In genomic region chr1:10108948-10109347, GRCh38 we compare ENCODE assay signal across 16 cellular contexts.
A peak's percentile ranks its signal among the peaks of the same experiment; 100 is the strongest.
DNase-seq lines count a peak whose midpoint lies in the region; ATAC-seq, FAIRE-seq and TF ChIP-seq lines count a peak whose summit lies in the region.
"Had no signal": no experiment of that assay in that cellular context is flagged by ENCODE, and none has a peak within 500 bp of the region (broad histone marks: within the 10 kb centered on the region; RNA-seq: fewer than 3 reads in every experiment).

No MANE protein-coding gene starts in this region.

- no peak for FAIRE-seq in endothelial cell of umbilical vein (lab: Jason Lieb, UNC)

- H3K9me3 ChIP-seq in IMR-90 (ENCODE audit: control insufficient read depth, insufficient read depth, low read length) = no peaks in the 10 kb centered on the region
- H3K9me3 ChIP-seq in endothelial cell of umbilical vein (replicated peaks; ENCODE audit: control insufficient read depth, insufficient read depth, low read length) = no peaks in the 10 kb centered on the region
- no peaks in the 10 kb centered on the region for H3K9me3 ChIP-seq in stomach smooth muscle (ENCODE audit: control insufficient read depth in 2 of 2, low read length in 2 of 2)

- DNase-seq in IMR-90 (no peak), endothelial cell of umbilical vein (ENCODE audit: low read depth, low spot score) (no peak), mesothelial cell of epicardium (ENCODE audit: low spot score in 2 of 2, unreplicated experiment in 2 of 2) (no peak), OCI-M1 (lab: John Stamatoyannopoulos, UW) (no peak)
- no peak for DNase-seq in activated T-cell treated with anti-CD3 and anti-CD28 coated beads, Interleukin-2, amount 50 U/mL, for 48 hours
- DNase-seq: activated CD4-positive, alpha-beta T cell treated with anti-CD3 and anti-CD28 coated beads for 4 hours; amniotic stem cell; effector CD4-positive, alpha-beta T cell; foreskin melanocyte; natural killer cell; NCI-H1105 treated with DMSO at 0.1 percent for 48 hours; NCI-H446 had no signal

- peaks cover 34% of the 10 kb centered on the region for H3K4me1 Mint-ChIP-seq in mesothelial cell of epicardium

- H3K23ac ChIP-seq in IMR-90 (ENCODE audit: low read depth, low read length) = peak overlapping the region; percentile 51; the same call in 1 of the 2 replicates

- CTCF ChIA-PET in IMR-90 (lab: Yijun Ruan, JAX) = no interaction called here
- CTCF ChIA-PET in endothelial cell of umbilical vein (lab: Charles Lee) = interaction anchor here (0.6 kb wide), 1 partner anchor 11 kb away, joined by 3 read pairs; no protein-coding TSS in a partner anchor

- H3K36me3 ChIP-seq in IMR-90 (ENCODE audit: control insufficient read depth, insufficient read depth, low read length) (peaks cover 25% of the 10 kb centered on the region), endothelial cell of umbilical vein (ENCODE audit: control insufficient read depth in 2 of 2, extremely low read depth in 1 of 2, insufficient read depth in 2 of 2, low read length in 2 of 2) (peaks cover 4 to 6% of the 10 kb centered on the region in 2 experiments), stomach smooth muscle (ENCODE audit: control insufficient read depth in 2 of 2, insufficient read depth in 2 of 2, low read length in 2 of 2) (peaks cover 22 to 31% of the 10 kb centered on the region in 2 donors)

- dilution Hi-C loops in IMR-90 (cut with HindIII; ENCODE audit: low sequenced_read_pairs, unreplicated experiment) = no loop called here
- dilution Hi-C loops in endothelial cell of umbilical vein (cut with MboI; ENCODE audit: extremely low pct_ligation_motif_present, low sequenced_read_pairs) = no loop called here

- TF ChIP-seq POLR2A in IMR-90 (IDR thresholded peaks at IDR 0.05; ENCODE audit: low read depth, low read length) (no peak), endothelial cell of umbilical vein (IDR thresholded peaks at IDR 0.05; ENCODE audit: low read depth, low read length) (no peak)

- H4K91ac ChIP-seq in IMR-90 (ENCODE audit: insufficient read depth, low read depth, low read length) = no peak overlapping the region

- H3K4me3 ChIP-seq in IMR-90 (ENCODE audit: insufficient read depth, low read depth, low read length) = no peak overlapping the region
- H3K4me3 ChIP-seq in endothelial cell of umbilical vein (replicated peaks in 1 of 3; ENCODE audit: insufficient read depth in 1 of 3, low read depth in 1 of 3, low read length in 3 of 3) = no peak overlapping the region
- H3K4me3 ChIP-seq in stomach smooth muscle (ENCODE audit: low read length in 2 of 2) = peak overlapping the region; percentile 29 to 44

- no peak overlapping the region for H2AK9ac ChIP-seq in IMR-90 (replicated peaks; ENCODE audit: low read depth, low read length, poor library complexity)

- H3K27me3 ChIP-seq in IMR-90 (ENCODE audit: control insufficient read depth, insufficient read depth, low read length) (no peaks in the 10 kb centered on the region), endothelial cell of umbilical vein (ENCODE audit: control insufficient read depth in 2 of 2, insufficient read depth in 2 of 2, low read length in 2 of 2) (no peaks in the 10 kb centered on the region), stomach smooth muscle (ENCODE audit: control insufficient read depth in 1 of 2, insufficient read depth in 2 of 2, low read length in 2 of 2) (no peaks in the 10 kb centered on the region)

- H3K27ac Mint-ChIP-seq in mesothelial cell of epicardium = peak overlapping the region; percentile 84
- H3K27ac Mint-ChIP-seq: IgD-negative memory B cell, natural killer cell had no signal

- H2BK120ac ChIP-seq in IMR-90 (ENCODE audit: low read depth, low read length) = peak overlapping the region; percentile 49

- intact Hi-C loops in IMR-90 (cut with micrococcal nuclease) = no loop called here
- intact Hi-C loops in endothelial cell of umbilical vein (cut with micrococcal nuclease) = loop anchor here (1.0 kb wide), 2 partner anchors 42 to 76 kb away; no protein-coding TSS in a partner anchor

- no peaks in the 10 kb centered on the region for H3K27me3 Mint-ChIP-seq in mesothelial cell of epicardium (ENCODE audit: low read depth)
- H3K27me3 Mint-ChIP-seq: IgD-negative memory B cell had no signal

- 100% methylated on average over 2 of the region's 7 CpGs; no CpG with 5 or more reads in 1 of the 2 experiments for WGBS in IMR-90 (ENCODE audit: extremely low coverage in 2 of 2, insufficient read length in 1 of 2), 2 experiments

- ATAC-seq in IMR-90 (ENCODE audit: low read depth) (no peak), GM19324 (IDR thresholded peaks at IDR 0.05; ENCODE audit: low FRiP score, unreplicated experiment) (no peak), HG02798 (IDR thresholded peaks at IDR 0.05; ENCODE audit: poor library complexity, unreplicated experiment) (no peak)
- ATAC-seq: natural killer cell had no signal

- H3K27ac ChIP-seq in IMR-90 (ENCODE audit: insufficient read depth, low read length) = no peak overlapping the region
- peak overlapping the region; percentile 92 for H3K27ac ChIP-seq in endothelial cell of umbilical vein (ENCODE audit: insufficient read depth, low read depth, low read length)
- peak overlapping the region; percentile 61 for H3K27ac ChIP-seq in stomach smooth muscle (ENCODE audit: low read length)

- peak overlapping the region; percentile 75; the same call in 1 of the 2 replicates for H2AK5ac ChIP-seq in IMR-90 (ENCODE audit: low read depth, low read length)

- peak overlapping the region; percentile 63 for H3K14ac ChIP-seq in IMR-90 (replicated peaks; ENCODE audit: low read depth, low read length)

- H3K4me2 ChIP-seq in IMR-90 (ENCODE audit: low read depth, low read length) (no peak overlapping the region), endothelial cell of umbilical vein (ENCODE audit: insufficient read depth, low read length) (peak overlapping the region; percentile 72)

- peak overlapping the region; percentile 50; the same call in 1 of the 2 replicates for H2BK20ac ChIP-seq in IMR-90 (ENCODE audit: low read depth, low read length)

- no TSS peak for BruUV-seq in IMR-90 (replicated peaks; lab: Mats Ljungman, UMichigan)
- BruUV-seq in endothelial cell of umbilical vein (replicated peaks; lab: Mats Ljungman, UMichigan) = no TSS peak

- H4K5ac ChIP-seq in IMR-90 (ENCODE audit: low read depth, low read length) = no peak overlapping the region

- H2AFZ ChIP-seq in IMR-90 (replicated peaks; ENCODE audit: low read length, poor library complexity) = no peak overlapping the region
- no peak overlapping the region for H2AFZ ChIP-seq in endothelial cell of umbilical vein (ENCODE audit: low read depth, low read length)

- peaks cover 21% of the 10 kb centered on the region for H4K20me1 ChIP-seq in IMR-90 (ENCODE audit: insufficient read depth, low read length)
- H4K20me1 ChIP-seq in endothelial cell of umbilical vein (replicated peaks; ENCODE audit: control insufficient read depth, extremely low read depth, insufficient read depth, low read length) = no peaks in the 10 kb centered on the region

- H3K36me3 Mint-ChIP-seq in mesothelial cell of epicardium = peaks cover 30% of the 10 kb centered on the region

- no peaks in the 10 kb centered on the region for H3K9me3 Mint-ChIP-seq in mesothelial cell of epicardium
- H3K9me3 Mint-ChIP-seq: IgD-negative memory B cell, natural killer cell had no signal

- H3K9me1 ChIP-seq in IMR-90 (ENCODE audit: insufficient read depth, low read length) = peaks cover 27% of the 10 kb centered on the region
- no peaks in the 10 kb centered on the region for H3K9me1 ChIP-seq in endothelial cell of umbilical vein (replicated peaks; ENCODE audit: control insufficient read depth, extremely low read depth, insufficient read depth, low read length)

- POLR2A ChIA-PET in IMR-90 (lab: Charles Lee; ENCODE audit: unreplicated experiment) = no interaction called here
- POLR2A ChIA-PET in endothelial cell of umbilical vein (lab: Charles Lee) = no interaction called here

- no peak overlapping the region for H2BK5ac ChIP-seq in IMR-90 (ENCODE audit: low read depth, low read length, poor library complexity, severe bottlenecking)

- peak overlapping the region in 1 of 2 experiments; percentile 32; a peak in 1 of 4 replicates for H4K8ac ChIP-seq in IMR-90 (ENCODE audit: low read depth in 2 of 2, low read length in 2 of 2)

- peaks cover 25 to 45% of the 10 kb centered on the region in 2 experiments for H3K79me1 ChIP-seq in IMR-90 (ENCODE audit: low read depth in 1 of 2, low read length in 2 of 2)

- no peak overlapping the region for H3K4me3 Mint-ChIP-seq in mesothelial cell of epicardium
- H3K4me3 Mint-ChIP-seq: IgD-negative memory B cell, natural killer cell had no signal

- no peak overlapping the region for H2BK15ac ChIP-seq in IMR-90 (ENCODE audit: low read depth, low read length)

- H3K4me1 ChIP-seq in IMR-90 (ENCODE audit: control insufficient read depth, insufficient read depth, low read length) = peaks cover 5% of the 10 kb centered on the region
- H3K4me1 ChIP-seq in endothelial cell of umbilical vein (ENCODE audit: control insufficient read depth, extremely low read depth, insufficient read depth, low read length) = peaks cover 23% of the 10 kb centered on the region
- H3K4me1 ChIP-seq in stomach smooth muscle (ENCODE audit: control insufficient read depth, insufficient read depth, low read length) = peaks cover 12% of the 10 kb centered on the region

- no peak overlapping the region for H3K18ac ChIP-seq in IMR-90 (ENCODE audit: low read depth, low read length)

- TF ChIP-seq CTCF in IMR-90 (conservative IDR thresholded peaks at IDR 0.05; ENCODE audit: low read depth, low read length) (no peak), endothelial cell of umbilical vein (IDR thresholded peaks at IDR 0.05; ENCODE audit: extremely low read depth in 1 of 2, insufficient read depth in 1 of 2, low read depth in 1 of 2, low read length in 2 of 2) (no peak), mesothelial cell of epicardium (IDR thresholded peaks at IDR 0.05; ENCODE audit: unreplicated experiment) (no peak)

- no peaks in the 10 kb centered on the region for H3K79me2 ChIP-seq in endothelial cell of umbilical vein (ENCODE audit: control insufficient read depth, insufficient read depth, low read length)

- in situ Hi-C loops in IMR-90 (cut with MboI; ENCODE audit: low sequenced_read_pairs) = no loop called here

- no peak overlapping the region for H3K56ac ChIP-seq in IMR-90 (ENCODE audit: extremely low read depth, insufficient read depth, low read length)

- no peak overlapping the region for H3K9ac ChIP-seq in IMR-90 (ENCODE audit: low read depth, low read length)
- H3K9ac ChIP-seq in endothelial cell of umbilical vein (replicated peaks; ENCODE audit: extremely low read depth, insufficient read depth, low read length) = peak overlapping the region; percentile 79
- H3K9ac ChIP-seq in stomach smooth muscle (ENCODE audit: low read length in 2 of 2) = no peak overlapping the region

- TF ChIP-seq RAD21 in IMR-90 (IDR thresholded peaks at IDR 0.05; ENCODE audit: low read length) = no peak

- peak overlapping the region; percentile 49; the same call in 1 of the 2 replicates for H3K4ac ChIP-seq in IMR-90 (ENCODE audit: low read depth, low read length)

TF ChIP-seq in IMR-90, 13 proteins besides CTCF, POLR2A, EP300 and RAD21 (continues in another document):
- TF ChIP-seq RCOR1 (IDR thresholded peaks at IDR 0.05; ENCODE audit: insufficient replicate concordance, low read length) (no peak), NFE2L2 (IDR thresholded peaks at IDR 0.05; ENCODE audit: low read depth, low read length) (no peak)

TF ChIP-seq in endothelial cell of umbilical vein, 7 proteins besides CTCF, POLR2A, EP300 and RAD21 (continues in another document):
- no peak for TF ChIP-seq POLR2AphosphoS5 (IDR thresholded peaks at IDR 0.05; ENCODE audit: insufficient read depth, low read depth, low read length)

Comparison
In these comparisons a context has a peak if more than half of its experiments do, and no peak if none do; other contexts are left out.
1. H3K4me3 ChIP-seq: peak in stomach smooth muscle (2 of 2); none in IMR-90 (single experiment) and endothelial cell of umbilical vein (0 of 3).